ENCODE assay signal across 7 cellular contexts in the genomic region with DNA sequence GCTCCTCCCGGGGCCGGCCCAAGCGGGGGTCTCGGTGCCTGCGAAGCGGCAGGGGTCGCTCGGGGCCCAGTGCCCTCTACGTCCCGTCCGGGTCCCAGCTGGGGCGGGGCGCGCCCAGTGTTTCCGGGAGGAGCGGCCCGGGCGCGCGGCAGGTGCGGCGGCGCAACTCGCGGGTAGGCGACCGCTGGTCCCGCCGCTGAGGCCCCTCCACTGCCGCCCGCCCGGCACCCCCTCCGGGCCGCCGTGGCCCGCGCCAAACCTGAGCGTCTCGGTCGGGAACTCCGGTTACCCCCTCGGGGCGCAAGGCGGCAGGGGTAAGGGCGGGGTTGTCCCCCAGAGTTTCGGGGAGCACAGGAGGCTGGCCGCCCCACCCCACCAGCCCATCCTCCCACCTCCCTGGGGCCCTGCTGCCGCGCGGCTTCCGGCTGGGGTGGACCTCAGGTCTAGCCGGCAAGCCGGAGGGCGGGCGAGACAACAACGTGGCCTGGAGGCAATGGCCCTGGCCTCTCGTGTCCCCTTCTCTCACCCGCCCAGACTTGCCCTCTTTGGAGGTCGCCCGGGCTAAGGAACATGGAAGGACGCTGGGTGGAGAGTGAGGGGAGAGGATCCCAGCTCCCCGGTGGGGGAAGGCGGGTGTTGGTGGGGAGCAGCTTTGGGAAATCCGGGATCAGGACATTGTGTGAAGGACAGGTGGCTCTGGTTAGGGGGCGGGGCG. TPM values are rescaled to one million over a fixed set of nuclear protein-coding genes. Genes with fewer than 3 reads are reported as not detected.
DNase-seq lines count a peak whose midpoint lies in the region; ATAC-seq and TF ChIP-seq lines count a peak whose summit lies in the region.

No MANE protein-coding gene starts in this region.

- no peaks in the 10 kb centered on the region for H3K79me2 ChIP-seq in mesendoderm (ENCODE audit: control insufficient read depth, insufficient read depth, low read length)

- no peak overlapping the region for H2BK120ac ChIP-seq in mesendoderm (ENCODE audit: low read depth, low read length)

- no peak for DNase-seq in adrenal gland
- DNase-seq in mesendoderm, result peak; percentile 60
- DNase-seq in sciatic nerve (ENCODE audit: low spot score), result no peak
- DNase-seq in stimulated activated CD4-positive, alpha-beta T cell treated with anti-CD3 and anti-CD28 coated beads, Interleukin-2, amount 100 ng/mL, for 48 hours, result no peak
- DNase-seq in mucosa of gallbladder (ENCODE audit: low spot score), result no peak

- peak; percentile 40 for ATAC-seq in GM18867 (IDR thresholded peaks at IDR 0.05; ENCODE audit: unreplicated experiment)
- ATAC-seq in HG03280 (IDR thresholded peaks at IDR 0.05; ENCODE audit: unreplicated experiment), result peak; percentile 37
- no peak for ATAC-seq in sciatic nerve

- H3K18ac ChIP-seq in mesendoderm (ENCODE audit: low read length), result no peak overlapping the region

- H3K36me3 ChIP-seq in adrenal gland (replicated peaks in 1 of 2), result peaks cover 0 to 28% of the 10 kb centered on the region in 2 donors
- H3K36me3 ChIP-seq in mesendoderm (ENCODE audit: control insufficient read depth, insufficient read depth, low read length), result no peaks in the 10 kb centered on the region

- H3K4ac ChIP-seq in mesendoderm (ENCODE audit: low read depth, low read length), result no peak overlapping the region

- no peak overlapping the region for H4K8ac ChIP-seq in mesendoderm (ENCODE audit: low read depth, low read length)

- H3K56ac ChIP-seq in mesendoderm (ENCODE audit: low read length), result peak overlapping the region; percentile 56

- no peak overlapping the region for H2BK5ac ChIP-seq in mesendoderm (ENCODE audit: low read length)

- H3K9me3 ChIP-seq in adrenal gland (replicated peaks in 1 of 3), result no peaks in the 10 kb centered on the region

- peak overlapping the region; percentile 52 for H3K4me2 ChIP-seq in mesendoderm (ENCODE audit: low read length)

- no peak overlapping the region for H4K5ac ChIP-seq in mesendoderm (ENCODE audit: low read length)

- H3K23ac ChIP-seq in mesendoderm (ENCODE audit: low read length), result no peak overlapping the region

- intact Hi-C loops in adrenal gland (cut with DNase I) (no loop called here), sciatic nerve (cut with DNase I) (no loop called here)

- H3K79me1 ChIP-seq in mesendoderm (ENCODE audit: low read length), result no peaks in the 10 kb centered on the region

- 3 to 33% (median 8%) methylated on average over 12 to 66 of the region's 66 CpGs for WGBS in adrenal gland, 4 donors
- WGBS in mesendoderm (ENCODE audit: extremely low coverage, insufficient coverage, low lambda C conversion rate), result no CpG with 5 or more reads among the region's 66 CpGs

- H3K4me3 ChIP-seq in adrenal gland, result peak overlapping the region in 2 of 4 donors; percentile 26 to 54
- no peak overlapping the region for H3K4me3 ChIP-seq in mesendoderm (ENCODE audit: low read length)

- H3K9ac ChIP-seq in mesendoderm (ENCODE audit: low read length), result peak overlapping the region; percentile 48

- no peak overlapping the region for H2AK5ac ChIP-seq in mesendoderm (ENCODE audit: low read length)

- TF ChIP-seq CTCF in adrenal gland (IDR thresholded peaks at IDR 0.05), result no peak

- no peak for TF ChIP-seq POLR2A in adrenal gland (IDR thresholded peaks at IDR 0.05)

- H3K4me1 ChIP-seq in adrenal gland (replicated peaks in 1 of 2), result peaks cover 36 to 64% of the 10 kb centered on the region in 2 donors
- H3K4me1 ChIP-seq in mesendoderm (ENCODE audit: control insufficient read depth, low read depth, low read length), result peaks cover 8% of the 10 kb centered on the region

- H2BK15ac ChIP-seq in mesendoderm (replicated peaks; ENCODE audit: low read depth), result no peak overlapping the region

- H3K27me3 ChIP-seq in adrenal gland (no peaks in the 10 kb centered on the region), mesendoderm (ENCODE audit: insufficient read depth, low read length, poor library complexity) (peaks cover 3% of the 10 kb centered on the region)

- H3K27ac ChIP-seq in adrenal gland, result peak overlapping the region in 4 of 5 donors; percentile 17 to 67 (median 46)
- peak overlapping the region; percentile 2 for H3K27ac ChIP-seq in mesendoderm (ENCODE audit: low read depth, low read length)

RNA-seq across cellular contexts. Expression of gene CRACR2B, which starts 0.4 kb away (rescaled TPM):
- 10 to 100 TPM in 6 of 8 donors, 1 to 10 TPM in 2; 5.9 to 22.6 (median 15.6) TPM for total RNA-seq in adrenal gland
- 10 to 100 TPM in 2 of 3 donors, 1 to 10 TPM in 1; 1.0 to 91.3 (median 39.3) TPM for polyA plus RNA-seq in adrenal gland
- polyA plus RNA-seq in mesendoderm (2013, experiment 1 of 2), result 5.0 TPM
- polyA plus RNA-seq in mesendoderm (2013, experiment 2 of 2), result 4.8 TPM
- total RNA-seq in sciatic nerve, result 8.7 TPM
- total RNA-seq in mucosa of gallbladder, result 40.5 TPM

RNA-seq across cellular contexts. Expression of gene CD151, which starts 5.4 kb away (rescaled TPM):
- total RNA-seq in adrenal gland (100 to 1,000 TPM; 182 to 387 (median 330) TPM), sciatic nerve (263 TPM), mucosa of gallbladder (442 TPM)
- 100 to 1,000 TPM; 111 to 268 (median 246) TPM for polyA plus RNA-seq in adrenal gland
- 58.7 TPM for polyA plus RNA-seq in mesendoderm (2013, experiment 1 of 2)
- polyA plus RNA-seq in mesendoderm (2013, experiment 2 of 2), result 55.5 TPM

RNA-seq across cellular contexts. Expression of gene PNPLA2, which starts 8.6 kb away (rescaled TPM):
- total RNA-seq in adrenal gland (100 to 1,000 TPM in 4 of 8 donors, 10 to 100 TPM in 4; 75.9 to 311 (median 124) TPM), sciatic nerve (174 TPM), mucosa of gallbladder (159 TPM)
- polyA plus RNA-seq in adrenal gland, result 100 to 1,000 TPM in 2 of 3 donors, 10 to 100 TPM in 1; 46.2 to 403 (median 162) TPM
- polyA plus RNA-seq in mesendoderm (2013, experiment 1 of 2), result 25.3 TPM
- polyA plus RNA-seq in mesendoderm (2013, experiment 2 of 2), result 26.5 TPM

RNA-seq across cellular contexts. Expression of gene POLR2L, which starts 15.0 kb away (rescaled TPM):
- total RNA-seq in adrenal gland, result 100 to 1,000 TPM in 4 of 8 donors, 10 to 100 TPM in 4; 26.2 to 206 (median 108) TPM
- polyA plus RNA-seq in adrenal gland, result 100 to 1,000 TPM in 1 of 3 donors, 10 to 100 TPM in 2; 43.3 to 163 (median 96.5) TPM
- polyA plus RNA-seq in mesendoderm (2013, experiment 1 of 2), result 270 TPM
- polyA plus RNA-seq in mesendoderm (2013, experiment 2 of 2), result 276 TPM
- total RNA-seq in sciatic nerve, result 85.2 TPM
- total RNA-seq in mucosa of gallbladder, result 108 TPM

RNA-seq across cellular contexts. Expression of gene TSPAN4, which starts 15.3 kb away (rescaled TPM):
- total RNA-seq in adrenal gland (100 to 1,000 TPM in 2 of 8 donors, 10 to 100 TPM in 6; 39.7 to 207 (median 75.4) TPM), sciatic nerve (118 TPM), mucosa of gallbladder (34.6 TPM)
- polyA plus RNA-seq in adrenal gland, result 10 to 100 TPM in 2 of 3 donors, 1 to 10 TPM in 1; 5.2 to 50.4 (median 41.2) TPM
- polyA plus RNA-seq in mesendoderm (2013, experiment 1 of 2), result 20.6 TPM
- 19.9 TPM for polyA plus RNA-seq in mesendoderm (2013, experiment 2 of 2)
